Comparison of ENCODE assay signal across 24 cellular contexts in the genomic region with DNA sequence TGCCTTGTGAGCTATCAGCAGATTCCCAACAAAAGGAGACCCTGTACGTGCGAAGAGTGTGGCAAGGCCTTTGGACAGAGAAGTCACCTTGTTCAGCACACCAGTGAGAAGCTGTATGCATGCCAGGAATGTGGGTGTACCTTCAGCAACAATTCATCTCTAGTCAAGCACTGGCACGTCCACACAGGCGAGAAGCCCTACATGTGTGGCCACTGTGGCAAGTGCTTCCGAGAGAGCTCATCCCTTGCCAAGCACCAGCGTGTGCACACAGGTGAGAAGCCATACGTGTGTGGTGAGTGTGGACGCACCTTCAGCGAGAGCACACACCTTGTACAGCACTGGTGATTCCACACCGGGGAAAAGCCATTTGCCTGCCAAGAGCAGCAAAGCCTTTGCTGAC.
"Had no signal": no experiment of that assay in that cellular context is flagged by ENCODE, and none has a peak within 500 bp of the region (broad histone marks: within the 10 kb centered on the region; RNA-seq: fewer than 3 reads in every experiment).

No MANE protein-coding gene starts in this region.

- ATAC-seq: activated T-helper 17 cell treated with anti-CD3 and anti-CD28 coated beads, Interleukin-2, amount 50 U/mL, for 72 hours; K562; PC-3; T-cell had no signal

- DNase-seq: activated B cell treated with CpG ODN at 0.5 μM for 24 hours; activated CD4-positive, alpha-beta memory T cell treated with anti-CD3 and anti-CD28 coated beads, Interleukin-2, amount 10 ng/mL, durations not matched to agents 7 days and 5 days; activated CD4-positive, alpha-beta T cell treated with anti-CD3 and anti-CD28 coated beads, Interleukin-2, amount 50 U/mL, for 1 hour; activated gamma-delta T cell; activated naive CD4-positive, alpha-beta T cell treated with anti-CD3 and anti-CD28 coated beads for 36 hours; activated naive CD8-positive, alpha-beta T cell treated with anti-CD3 and anti-CD28 coated beads for 36 hours; activated T-cell treated with anti-CD3 and anti-CD28 coated beads for 4 hours; activated T-cell treated with anti-CD3 and anti-CD28 coated beads, Interleukin-2, amount 50 U/mL, for 48 hours; caudate nucleus; Karpas-422; NCI-H1105 treated with DMSO at 0.1 percent for 48 hours; NCI-H1436 treated with DMSO at 0.1 percent for 48 hours; NCI-H187; NCI-H2081; NCI-H524; PC-3; SHP77 treated with DMSO at 0.1 percent for 48 hours; T-cell; T-helper 2 cell; T1000 had no signal

- FAIRE-seq: K562, RCC 7860, TTC549 had no signal
